In the genomic region with DNA sequence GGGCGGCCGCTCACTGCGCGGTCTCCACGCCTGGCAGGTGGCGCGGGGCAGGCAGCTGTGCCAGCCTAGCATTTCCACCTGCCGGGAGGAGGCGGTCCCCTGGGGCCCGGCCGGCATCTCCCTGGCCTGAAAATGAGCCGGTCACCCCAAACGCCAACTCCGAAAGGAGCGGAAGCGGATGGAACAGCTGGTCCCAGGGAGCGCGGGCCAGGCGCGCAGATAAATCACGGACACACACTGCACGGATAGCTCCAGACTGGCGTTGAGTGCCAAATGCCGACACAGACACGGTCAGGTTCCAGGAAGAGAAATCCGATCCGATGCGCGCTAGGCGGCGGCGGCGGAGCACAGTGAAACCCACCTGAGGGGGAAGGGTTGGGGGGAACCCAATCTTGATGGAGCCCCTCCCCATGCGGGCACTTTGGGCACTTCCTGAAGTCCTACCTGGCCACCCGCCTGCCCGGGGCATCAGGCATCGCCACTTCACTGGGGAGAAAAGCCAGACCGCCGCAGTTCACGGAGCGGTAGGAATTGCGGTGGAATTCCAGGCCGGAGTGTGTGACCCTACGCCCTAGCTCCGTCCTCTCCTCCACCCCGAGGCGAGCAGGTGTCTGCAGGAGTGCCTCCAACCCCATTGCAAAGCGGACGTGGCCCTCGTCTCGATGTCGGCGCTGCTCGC, we compare ENCODE assay signal across 8 cellular contexts. TPM values are rescaled to one million over a fixed set of nuclear protein-coding genes. Genes with fewer than 3 reads are reported as not detected.
DNase-seq lines count a peak whose midpoint lies in the region; ATAC-seq and TF ChIP-seq lines count a peak whose summit lies in the region.

No MANE protein-coding gene starts in this region.

- DNase-seq in LNCaP clone FGC (ENCODE audit: low read depth), result peak; percentile 26
- DNase-seq in astrocyte of the spinal cord (ENCODE audit: low read depth, low spot score), result peak; percentile 7
- DNase-seq in kidney epithelial cell (ENCODE audit: low read depth), result no peak
- no peak for DNase-seq in stomach
- no peak for DNase-seq in stimulated activated CD4-positive, alpha-beta T cell treated with anti-CD3 and anti-CD28 coated beads, Interleukin-12 subunit alpha, Interleukin-12 subunit beta, amount 100 ng/mL, for 4 hours
- DNase-seq in activated CD8-positive, alpha-beta T cell treated with anti-CD3 and anti-CD28 coated beads, Interleukin-2, amount 10 ng/mL, durations not matched to agents 7 days and 5 days, result no peak
- no peak for DNase-seq in ecto neural progenitor cell (ENCODE audit: low spot score)

- H3K27ac Mint-ChIP-seq in activated CD8-positive, alpha-beta T cell treated with anti-CD3 and anti-CD28 coated beads, Interleukin-2, amount 10 ng/mL, durations not matched to agents 7 days and 5 days, result no peak overlapping the region

- TF ChIP-seq EP300 in stomach (IDR thresholded peaks at IDR 0.05), result no peak

- peaks cover 56% of the 10 kb centered on the region for H3K27me3 Mint-ChIP-seq in activated CD8-positive, alpha-beta T cell treated with anti-CD3 and anti-CD28 coated beads, Interleukin-2, amount 10 ng/mL, durations not matched to agents 7 days and 5 days (ENCODE audit: low read depth)

- H3K27me3 ChIP-seq in kidney epithelial cell (ENCODE audit: control insufficient read depth, insufficient read depth, low read length) (peaks cover 46% of the 10 kb centered on the region), stomach (peaks cover 5 to 80% (median 38%) of the 10 kb centered on the region in 3 donors)

- H3K36me3 ChIP-seq in kidney epithelial cell (ENCODE audit: control insufficient read depth, insufficient read depth, low read length), result no peaks in the 10 kb centered on the region
- H3K36me3 ChIP-seq in stomach, result no peaks in the 10 kb centered on the region

- no peak for TF ChIP-seq POLR2A in stomach (IDR thresholded peaks at IDR 0.05)

- ATAC-seq in activated CD8-positive, alpha-beta T cell treated with anti-CD3 and anti-CD28 coated beads, Interleukin-2, amount 10 ng/mL, durations not matched to agents 7 days and 5 days, result no peak
- ATAC-seq in HG03520 (IDR thresholded peaks at IDR 0.05; ENCODE audit: unreplicated experiment), result no peak

- H3K4me3 Mint-ChIP-seq in activated CD8-positive, alpha-beta T cell treated with anti-CD3 and anti-CD28 coated beads, Interleukin-2, amount 10 ng/mL, durations not matched to agents 7 days and 5 days, result no peak overlapping the region

- H3K9me3 ChIP-seq in stomach, result no peaks in the 10 kb centered on the region

- peaks cover 3% of the 10 kb centered on the region for H3K4me1 Mint-ChIP-seq in activated CD8-positive, alpha-beta T cell treated with anti-CD3 and anti-CD28 coated beads, Interleukin-2, amount 10 ng/mL, durations not matched to agents 7 days and 5 days (ENCODE audit: low read depth)

- peaks cover 17 to 20% (median 18%) of the 10 kb centered on the region in 4 donors for H3K4me1 ChIP-seq in stomach

- peak overlapping the region; percentile 68 for H3K4me3 ChIP-seq in LNCaP clone FGC (ENCODE audit: low read depth, low read length)
- no peak overlapping the region for H3K4me3 ChIP-seq in astrocyte of the spinal cord (ENCODE audit: low read depth, low read length)
- peak overlapping the region; percentile 31 for H3K4me3 ChIP-seq in kidney epithelial cell (ENCODE audit: low read depth, low read length)
- peak overlapping the region; percentile 40 to 61 (median 44) for H3K4me3 ChIP-seq in stomach

- no peak for TF ChIP-seq CTCF in LNCaP clone FGC (IDR thresholded peaks at IDR 0.05; ENCODE audit: control insufficient read depth, extremely low read depth, insufficient read depth)
- TF ChIP-seq CTCF in astrocyte of the spinal cord (IDR thresholded peaks at IDR 0.05; ENCODE audit: low read depth, low read length), result no peak
- TF ChIP-seq CTCF in kidney epithelial cell (IDR thresholded peaks at IDR 0.05; ENCODE audit: insufficient read depth, low read length, poor library complexity, severe bottlenecking), result no peak
- TF ChIP-seq CTCF in stomach (IDR thresholded peaks at IDR 0.05), result no peak

- POLR2A ChIA-PET in activated CD8-positive, alpha-beta T cell treated with anti-CD3 and anti-CD28 coated beads, Interleukin-2, amount 10 ng/mL, durations not matched to agents 7 days and 5 days (lab: Charles Lee), result no interaction called here

- intact Hi-C loops in stomach (cut with DNase I; ENCODE audit: low total_unique reads), result no loop called here

- CTCF ChIA-PET in activated CD8-positive, alpha-beta T cell treated with anti-CD3 and anti-CD28 coated beads, Interleukin-2, amount 10 ng/mL, durations not matched to agents 7 days and 5 days (lab: Charles Lee), result no interaction called here

- no peaks in the 10 kb centered on the region for H3K36me3 Mint-ChIP-seq in activated CD8-positive, alpha-beta T cell treated with anti-CD3 and anti-CD28 coated beads, Interleukin-2, amount 10 ng/mL, durations not matched to agents 7 days and 5 days (ENCODE audit: low read depth)

- in situ Hi-C loops in astrocyte of the spinal cord (cut with HindIII; ENCODE audit: low sequenced_read_pairs), result no loop called here

- H3K27ac ChIP-seq in stomach, result no peak overlapping the region

- WGBS in stomach, 5 donors, result 1 to 6% (median 4%) methylated on average over 13 to 54 of the region's 54 CpGs

- H3K9me3 Mint-ChIP-seq in activated CD8-positive, alpha-beta T cell treated with anti-CD3 and anti-CD28 coated beads, Interleukin-2, amount 10 ng/mL, durations not matched to agents 7 days and 5 days (ENCODE audit: insufficient read depth), result no peaks in the 10 kb centered on the region

RNA-seq across cellular contexts. Expression of a gene that starts 0.6 kb away (rescaled TPM):
- total RNA-seq in kidney epithelial cell (0.41 and 0.84 TPM in 2 replicates), stomach (under 1 TPM in 1 of 5 donors, not detected in 4; 0.55 TPM)
- under 1 TPM; 0.08 to 0.15 (median 0.12) TPM for polyA plus RNA-seq in stomach
- under 1 TPM; 0.10 to 0.13 TPM for total RNA-seq in activated CD8-positive, alpha-beta T cell treated with anti-CD3 and anti-CD28 coated beads, Interleukin-2, amount 10 ng/mL, durations not matched to agents 7 days and 5 days

Comparison
In these comparisons a context has a peak if more than half of its experiments do, and no peak if none do; other contexts are left out.
1. DNase-seq: peak in LNCaP clone FGC (single experiment) and astrocyte of the spinal cord (single experiment); none in kidney epithelial cell (single experiment), stomach (single experiment), stimulated activated CD4-positive, alpha-beta T cell treated with anti-CD3 and anti-CD28 coated beads, Interleukin-12 subunit alpha, Interleukin-12 subunit beta, amount 100 ng/mL, for 4 hours (single experiment), activated CD8-positive, alpha-beta T cell treated with anti-CD3 and anti-CD28 coated beads, Interleukin-2, amount 10 ng/mL, durations not matched to agents 7 days and 5 days (single experiment) and ecto neural progenitor cell (single experiment).